In genomic region chr1:243375596-243375995, GRCh38 we compare ENCODE assay signal across 23 cellular contexts.
"Had no signal": no experiment of that assay in that cellular context is flagged by ENCODE, and none has a peak within 500 bp of the region (broad histone marks: within the 10 kb centered on the region; RNA-seq: fewer than 3 reads in every experiment).

No MANE protein-coding gene starts in this region.

- ATAC-seq: Panc1, PC-3 had no signal

- FAIRE-seq: HTR-8/SVneo had no signal

- H3K4me2 ChIP-seq: SK-N-SH had no signal

- DNase-seq: KBM-7, MV-4-11, NCI-H1048, NCI-H1105, NCI-H1417, NCI-H1436 treated with DMSO at 0.1 percent for 48 hours, NCI-H1694, NCI-H187 treated with DMSO at 0.1 percent for 48 hours, NCI-H2029 treated with DMSO at 0.1 percent for 48 hours, NCI-H2171 treated with DMSO at 0.1 percent for 48 hours, NCI-H345, NCI-H510A, NCI-H524 treated with DMSO at 0.1 percent for 48 hours, NCI-H69, NCI-H774, PC-3, SHP77, SK-N-SH, SW 1271 had no signal

- H3K9ac ChIP-seq: SK-N-SH had no signal

- H3K27ac ChIP-seq: HL-60, RWPE1 had no signal
